ENCODE assay signal across 14 cellular contexts in the genomic region with DNA sequence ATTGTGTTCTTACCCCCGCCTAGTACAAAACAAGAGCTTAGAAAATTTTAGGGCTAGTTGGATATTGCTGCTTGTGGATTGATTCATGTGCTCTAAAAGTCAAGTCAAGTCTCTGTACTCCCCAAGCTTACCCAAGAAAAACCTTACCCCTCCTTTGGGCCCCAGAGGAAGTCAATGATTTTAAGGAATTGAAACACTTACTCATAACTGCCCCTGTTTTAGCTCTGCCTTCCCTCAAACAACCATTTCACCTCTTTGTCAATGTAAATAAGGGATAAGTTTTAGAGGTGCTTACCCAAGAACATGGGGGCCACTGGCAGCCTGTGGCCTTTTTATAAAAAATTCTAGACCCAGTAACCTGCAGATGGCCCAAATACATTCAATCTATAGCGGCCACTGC.
DNase-seq lines count a peak whose midpoint lies in the region; ATAC-seq and TF ChIP-seq lines count a peak whose summit lies in the region.
"Had no signal": no experiment of that assay in that cellular context is flagged by ENCODE, and none has a peak within 500 bp of the region (broad histone marks: within the 10 kb centered on the region; RNA-seq: fewer than 3 reads in every experiment).

No MANE protein-coding gene starts in this region.

- ATAC-seq in GM19467 (IDR thresholded peaks at IDR 0.05; ENCODE audit: unreplicated experiment), result peak; percentile 73
- peak; percentile 85 for ATAC-seq in HG02973 (IDR thresholded peaks at IDR 0.05; ENCODE audit: unreplicated experiment)
- ATAC-seq: activated CD8-positive, alpha-beta memory T cell treated with anti-CD3 and anti-CD28 coated beads, Interleukin-2, amount 10 ng/mL, durations not matched to agents 7 days and 5 days; HCT116 had no signal

- no peak overlapping the region for H3K18ac ChIP-seq in mesenchymal stem cell (ENCODE audit: low read depth in 1 of 2, low read length in 2 of 2)

- H3K4me2 ChIP-seq in mesenchymal stem cell (ENCODE audit: low read length, poor library complexity, severe bottlenecking), result no peak overlapping the region

- H3K27me3 ChIP-seq in mesenchymal stem cell (ENCODE audit: control insufficient read depth in 1 of 2, insufficient read depth in 1 of 2, low read length in 2 of 2), result peaks cover 0 to 6% of the 10 kb centered on the region in 2 experiments
- H3K27me3 ChIP-seq: sigmoid colon had no signal

- H4K91ac ChIP-seq in mesenchymal stem cell (ENCODE audit: low read length), result no peak overlapping the region

- no peak overlapping the region for H2BK12ac ChIP-seq in mesenchymal stem cell (ENCODE audit: low read length in 2 of 2)

- no peak overlapping the region for H3K4ac ChIP-seq in mesenchymal stem cell (ENCODE audit: low read depth in 1 of 2, low read length in 2 of 2)

- H3K36me3 ChIP-seq in mesenchymal stem cell (ENCODE audit: control insufficient read depth in 1 of 2, insufficient read depth in 2 of 2, low read depth in 1 of 2, low read length in 2 of 2), result no peaks in the 10 kb centered on the region
- H3K36me3 ChIP-seq: sigmoid colon had no signal

- no peak overlapping the region for H3K14ac ChIP-seq in mesenchymal stem cell (ENCODE audit: low read length in 2 of 2)

- no peak overlapping the region for H2BK15ac ChIP-seq in mesenchymal stem cell (ENCODE audit: low read depth, poor library complexity, severe bottlenecking)

- H3K9me3 ChIP-seq in mesenchymal stem cell (ENCODE audit: control insufficient read depth, low read length), result peaks cover 10% of the 10 kb centered on the region

- no peak overlapping the region for H3K4me3 ChIP-seq in mesenchymal stem cell (ENCODE audit: insufficient read depth in 1 of 2, low read depth in 1 of 2, low read length in 2 of 2)
- H3K4me3 ChIP-seq: sigmoid colon had no signal

- no peak overlapping the region for H3K9ac ChIP-seq in mesenchymal stem cell (ENCODE audit: low read length)

- no peak overlapping the region for H3K23ac ChIP-seq in mesenchymal stem cell (ENCODE audit: low read length in 2 of 2)

- no peaks in the 10 kb centered on the region for H3K4me1 ChIP-seq in mesenchymal stem cell (ENCODE audit: control insufficient read depth, insufficient read depth, low read depth, low read length)
- H3K4me1 ChIP-seq: sigmoid colon had no signal

- no peak overlapping the region for H3K27ac ChIP-seq in mesenchymal stem cell (ENCODE audit: low read length, poor library complexity, severe bottlenecking)
- H3K27ac ChIP-seq in substantia nigra (ENCODE audit: low read depth, low read length, poor library complexity, severe bottlenecking), result no peak overlapping the region

- 100% methylated on average over 1 of the region's 2 CpGs for WGBS in mesenchymal stem cell

- H2AK5ac ChIP-seq in mesenchymal stem cell (ENCODE audit: low read length, severe bottlenecking), result no peak overlapping the region

- no peak overlapping the region for H4K8ac ChIP-seq in mesenchymal stem cell (ENCODE audit: low read length)

- no peaks in the 10 kb centered on the region for H3K79me1 ChIP-seq in mesenchymal stem cell (replicated peaks; ENCODE audit: low read length, poor library complexity, severe bottlenecking)

- no peak for TF ChIP-seq CTCF in GM13976 (IDR thresholded peaks at IDR 0.05; ENCODE audit: borderline replicate concordance, control extremely low read depth, extremely low read depth, insufficient read depth, missing control alignments)

- no peak overlapping the region for H2AFZ ChIP-seq in mesenchymal stem cell (ENCODE audit: low read depth, low read length)

- H2BK5ac ChIP-seq in mesenchymal stem cell (ENCODE audit: low read depth, low read length, poor library complexity, severe bottlenecking), result no peak overlapping the region

- in situ Hi-C loops in GM13976 (cut with MboI; ENCODE audit: low sequenced_read_pairs, unreplicated experiment), result no loop called here

- DNase-seq in GM13976 (ENCODE audit: low spot score) (peak; percentile 6), MV-4-11 (lab: John Stamatoyannopoulos, UW) (peak; percentile 90), SW480 (ENCODE audit: low spot score) (no peak), mesenchymal stem cell (no peak), substantia nigra (lab: John Stamatoyannopoulos, UW) (no peak), NCI-H1105 treated with DMSO at 0.1 percent for 48 hours (lab: John Stamatoyannopoulos, UW) (no peak)
- DNase-seq: activated CD8-positive, alpha-beta memory T cell treated with anti-CD3 and anti-CD28 coated beads, Interleukin-2, amount 10 ng/mL, durations not matched to agents 7 days and 5 days; hypothalamus; NCI-H524; sigmoid colon; SW 1271 had no signal

- no peak overlapping the region for H2BK120ac ChIP-seq in mesenchymal stem cell (ENCODE audit: low read depth, low read length)

Comparison
In these comparisons a context has a peak if more than half of its experiments do, and no peak if none do; other contexts are left out.
1. DNase-seq: peak in GM13976 (single experiment) and MV-4-11 (single experiment); none in SW480 (single experiment), mesenchymal stem cell (single experiment), substantia nigra (0 of 49) and NCI-H1105 treated with DMSO at 0.1 percent for 48 hours (single experiment).